Comparison of ENCODE assay signal across 11 cellular contexts in the genomic region with DNA sequence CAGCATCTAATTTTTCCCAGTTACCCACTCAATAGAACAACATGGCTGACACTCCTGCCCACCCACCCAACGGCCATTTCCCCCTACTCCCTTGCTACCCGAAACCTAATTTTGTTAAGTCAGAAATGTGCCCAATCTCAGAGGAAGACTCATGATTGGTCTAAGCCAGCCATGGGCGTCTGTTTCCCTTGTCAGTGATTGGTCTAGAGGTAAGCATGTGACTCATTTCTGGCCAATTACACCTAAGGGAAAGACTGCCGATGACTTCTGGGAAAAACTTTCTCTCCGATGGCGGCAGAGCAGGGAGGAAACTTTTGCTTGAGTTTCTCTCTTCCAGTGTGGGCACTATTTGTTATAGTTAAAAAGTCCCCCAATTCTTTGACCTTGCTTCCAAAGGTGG.
"Had no signal": no experiment of that assay in that cellular context is flagged by ENCODE, and none has a peak within 500 bp of the region (broad histone marks: within the 10 kb centered on the region; RNA-seq: fewer than 3 reads in every experiment).

No MANE protein-coding gene starts in this region.

- H3K27me3 Mint-ChIP-seq: stimulated activated naive CD8-positive, alpha-beta T cell treated with anti-CD3 and anti-CD28 coated beads, Interleukin-15, Interleukin-2, amounts not matched to agents 100 ng/mL and 50 ng/mL, for 24 hours had no signal

- H2AFZ ChIP-seq: hepatocyte had no signal

- H3K27ac ChIP-seq: foreskin keratinocyte, ovary had no signal

- H3K4me3 ChIP-seq: hepatocyte, ovary had no signal

- H3K36me3 Mint-ChIP-seq: naive thymus-derived CD4-positive, alpha-beta T cell; stimulated activated memory B cell treated with anti-CD40 and anti-IgM and Interleukin-4, amounts not matched to agents 10 μg/mL and 1 μg/mL and 100 μg/mL, for 72 hours had no signal

- H3K79me2 ChIP-seq: hepatocyte had no signal

- DNase-seq: cerebellar nuclear complex; foreskin keratinocyte; mammary epithelial cell; naive thymus-derived CD4-positive, alpha-beta T cell; ovary; stimulated activated CD4-positive, alpha-beta T cell treated with anti-CD3 and anti-CD28 coated beads, Interleukin-4, amount 100 ng/mL, for 1 hour; trophoblast cell had no signal

- ATAC-seq: foreskin keratinocyte; naive thymus-derived CD4-positive, alpha-beta T cell; stimulated activated memory B cell treated with anti-CD40 and anti-IgM and Interleukin-4, amounts not matched to agents 10 μg/mL and 1 μg/mL and 100 μg/mL, for 72 hours had no signal

- H3K4me1 Mint-ChIP-seq: stimulated activated memory B cell treated with anti-CD40 and anti-IgM and Interleukin-4, amounts not matched to agents 10 μg/mL and 1 μg/mL and 100 μg/mL, for 72 hours had no signal

- H3K27ac Mint-ChIP-seq: dendritic cell treated with granulocyte-macrophage colony-stimulating factor and Interleukin-4, amounts not matched to agents 40 ng/mL and 50 ng/mL, for 4 days; naive thymus-derived CD4-positive, alpha-beta T cell; stimulated activated memory B cell treated with anti-CD40 and anti-IgM and Interleukin-4, amounts not matched to agents 10 μg/mL and 1 μg/mL and 100 μg/mL, for 72 hours; stimulated activated naive CD8-positive, alpha-beta T cell treated with anti-CD3 and anti-CD28 coated beads, Interleukin-15, Interleukin-2, amounts not matched to agents 100 ng/mL and 50 ng/mL, for 24 hours had no signal

- H3K27me3 ChIP-seq: ovary had no signal

- H3K9me3 Mint-ChIP-seq: dendritic cell treated with granulocyte-macrophage colony-stimulating factor and Interleukin-4, amounts not matched to agents 40 ng/mL and 50 ng/mL, for 4 days; naive thymus-derived CD4-positive, alpha-beta T cell; stimulated activated memory B cell treated with anti-CD40 and anti-IgM and Interleukin-4, amounts not matched to agents 10 μg/mL and 1 μg/mL and 100 μg/mL, for 72 hours; stimulated activated naive CD8-positive, alpha-beta T cell treated with anti-CD3 and anti-CD28 coated beads, Interleukin-15, Interleukin-2, amounts not matched to agents 100 ng/mL and 50 ng/mL, for 24 hours had no signal

- H3K9me3 ChIP-seq: ovary had no signal

- H3K36me3 ChIP-seq: ovary had no signal

- H3K4me2 ChIP-seq: hepatocyte had no signal

- H3K4me3 Mint-ChIP-seq: dendritic cell treated with granulocyte-macrophage colony-stimulating factor and Interleukin-4, amounts not matched to agents 40 ng/mL and 50 ng/mL, for 4 days; naive thymus-derived CD4-positive, alpha-beta T cell; stimulated activated memory B cell treated with anti-CD40 and anti-IgM and Interleukin-4, amounts not matched to agents 10 μg/mL and 1 μg/mL and 100 μg/mL, for 72 hours; stimulated activated naive CD8-positive, alpha-beta T cell treated with anti-CD3 and anti-CD28 coated beads, Interleukin-15, Interleukin-2, amounts not matched to agents 100 ng/mL and 50 ng/mL, for 24 hours had no signal

- H3K4me1 ChIP-seq: foreskin keratinocyte had no signal
